1 cellular context compared by ENCODE assay signal in genomic region chr15:64693134-64693533, GRCh38.
TF ChIP-seq lines count a peak whose summit lies in the region.

No MANE protein-coding gene starts in this region.

TF ChIP-seq in GM23338, 12 proteins besides CTCF, POLR2A, EP300 and RAD21 (continued from another document):
- TF ChIP-seq, protein P1, sequence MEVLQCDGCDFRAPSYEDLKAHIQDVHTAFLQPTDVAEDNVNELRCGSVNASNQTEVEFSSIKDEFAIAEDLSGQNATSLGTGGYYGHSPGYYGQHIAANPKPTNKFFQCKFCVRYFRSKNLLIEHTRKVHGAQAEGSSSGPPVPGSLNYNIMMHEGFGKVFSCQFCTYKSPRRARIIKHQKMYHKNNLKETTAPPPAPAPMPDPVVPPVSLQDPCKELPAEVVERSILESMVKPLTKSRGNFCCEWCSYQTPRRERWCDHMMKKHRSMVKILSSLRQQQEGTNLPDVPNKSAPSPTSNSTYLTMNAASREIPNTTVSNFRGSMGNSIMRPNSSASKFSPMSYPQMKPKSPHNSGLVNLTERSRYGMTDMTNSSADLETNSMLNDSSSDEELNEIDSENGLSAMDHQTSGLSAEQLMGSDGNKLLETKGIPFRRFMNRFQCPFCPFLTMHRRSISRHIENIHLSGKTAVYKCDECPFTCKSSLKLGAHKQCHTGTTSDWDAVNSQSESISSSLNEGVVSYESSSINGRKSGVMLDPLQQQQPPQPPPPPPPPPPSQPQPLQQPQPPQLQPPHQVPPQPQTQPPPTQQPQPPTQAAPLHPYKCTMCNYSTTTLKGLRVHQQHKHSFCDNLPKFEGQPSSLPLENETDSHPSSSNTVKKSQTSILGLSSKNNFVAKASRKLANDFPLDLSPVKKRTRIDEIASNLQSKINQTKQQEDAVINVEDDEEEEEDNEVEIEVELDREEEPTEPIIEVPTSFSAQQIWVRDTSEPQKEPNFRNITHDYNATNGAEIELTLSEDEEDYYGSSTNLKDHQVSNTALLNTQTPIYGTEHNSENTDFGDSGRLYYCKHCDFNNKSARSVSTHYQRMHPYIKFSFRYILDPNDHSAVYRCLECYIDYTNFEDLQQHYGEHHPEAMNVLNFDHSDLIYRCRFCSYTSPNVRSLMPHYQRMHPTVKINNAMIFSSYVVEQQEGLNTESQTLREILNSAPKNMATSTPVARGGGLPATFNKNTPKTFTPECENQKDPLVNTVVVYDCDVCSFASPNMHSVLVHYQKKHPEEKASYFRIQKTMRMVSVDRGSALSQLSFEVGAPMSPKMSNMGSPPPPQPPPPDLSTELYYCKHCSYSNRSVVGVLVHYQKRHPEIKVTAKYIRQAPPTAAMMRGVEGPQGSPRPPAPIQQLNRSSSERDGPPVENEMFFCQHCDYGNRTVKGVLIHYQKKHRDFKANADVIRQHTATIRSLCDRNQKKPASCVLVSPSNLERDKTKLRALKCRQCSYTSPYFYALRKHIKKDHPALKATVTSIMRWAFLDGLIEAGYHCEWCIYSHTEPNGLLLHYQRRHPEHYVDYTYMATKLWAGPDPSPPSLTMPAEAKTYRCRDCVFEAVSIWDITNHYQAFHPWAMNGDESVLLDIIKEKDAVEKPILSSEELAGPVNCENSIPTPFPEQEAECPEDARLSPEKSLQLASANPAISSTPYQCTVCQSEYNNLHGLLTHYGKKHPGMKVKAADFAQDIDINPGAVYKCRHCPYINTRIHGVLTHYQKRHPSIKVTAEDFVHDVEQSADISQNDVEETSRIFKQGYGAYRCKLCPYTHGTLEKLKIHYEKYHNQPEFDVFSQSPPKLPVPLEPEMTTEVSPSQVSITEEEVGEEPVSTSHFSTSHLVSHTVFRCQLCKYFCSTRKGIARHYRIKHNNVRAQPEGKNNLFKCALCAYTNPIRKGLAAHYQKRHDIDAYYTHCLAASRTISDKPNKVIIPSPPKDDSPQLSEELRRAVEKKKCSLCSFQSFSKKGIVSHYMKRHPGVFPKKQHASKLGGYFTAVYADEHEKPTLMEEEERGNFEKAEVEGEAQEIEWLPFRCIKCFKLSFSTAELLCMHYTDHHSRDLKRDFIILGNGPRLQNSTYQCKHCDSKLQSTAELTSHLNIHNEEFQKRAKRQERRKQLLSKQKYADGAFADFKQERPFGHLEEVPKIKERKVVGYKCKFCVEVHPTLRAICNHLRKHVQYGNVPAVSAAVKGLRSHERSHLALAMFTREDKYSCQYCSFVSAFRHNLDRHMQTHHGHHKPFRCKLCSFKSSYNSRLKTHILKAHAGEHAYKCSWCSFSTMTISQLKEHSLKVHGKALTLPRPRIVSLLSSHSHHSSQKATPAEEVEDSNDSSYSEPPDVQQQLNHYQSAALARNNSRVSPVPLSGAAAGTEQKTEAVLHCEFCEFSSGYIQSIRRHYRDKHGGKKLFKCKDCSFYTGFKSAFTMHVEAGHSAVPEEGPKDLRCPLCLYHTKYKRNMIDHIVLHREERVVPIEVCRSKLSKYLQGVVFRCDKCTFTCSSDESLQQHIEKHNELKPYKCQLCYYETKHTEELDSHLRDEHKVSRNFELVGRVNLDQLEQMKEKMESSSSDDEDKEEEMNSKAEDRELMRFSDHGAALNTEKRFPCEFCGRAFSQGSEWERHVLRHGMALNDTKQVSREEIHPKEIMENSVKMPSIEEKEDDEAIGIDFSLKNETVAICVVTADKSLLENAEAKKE (CRISPR knock-in tag; IDR thresholded peaks at IDR 0.05): no peak
- TF ChIP-seq EZH2phosphoT487 (IDR thresholded peaks at IDR 0.05; ENCODE audit: unreplicated experiment): no peak
TF ChIP-seq in GM23338: peak in this region for 0.
